Comparison of ENCODE assay signal across 8 cellular contexts in genomic region chr3:52707585-52707984, GRCh38. TPM values are rescaled to one million over a fixed set of nuclear protein-coding genes. Genes with fewer than 3 reads are reported as not detected.
DNase-seq lines count a peak whose midpoint lies in the region; ATAC-seq, FAIRE-seq and TF ChIP-seq lines count a peak whose summit lies in the region.
"Had no signal": no experiment of that assay in that cellular context is flagged by ENCODE, and none has a peak within 500 bp of the region (broad histone marks: within the 10 kb centered on the region; RNA-seq: fewer than 3 reads in every experiment).

No MANE protein-coding gene starts in this region.

- peaks cover 20 to 22% of the 10 kb centered on the region in 2 donors for H3K4me1 Mint-ChIP-seq in effector memory CD8-positive, alpha-beta T cell (ENCODE audit: low read depth in 2 of 2)

- peaks cover 13% of the 10 kb centered on the region for H3K79me2 ChIP-seq in mesendoderm (ENCODE audit: control insufficient read depth, insufficient read depth, low read length)

- TF ChIP-seq POLR2A in GM15510 (IDR thresholded peaks at IDR 0.05; ENCODE audit: borderline replicate concordance, extremely low read depth, insufficient read length), result peak; percentile 8

- DNase-seq in NOMO-1 (lab: John Stamatoyannopoulos, UW; ENCODE audit: unreplicated experiment in 2 of 2) (peak; percentile 58 to 73), pancreas (no peak), sciatic nerve (ENCODE audit: low spot score) (no peak), mesendoderm (no peak), HK-2 (ENCODE audit: unreplicated experiment) (no peak)
- DNase-seq in effector memory CD8-positive, alpha-beta T cell, result no peak
- DNase-seq: activated CD4-positive, CD25-positive, alpha-beta regulatory T cell treated with anti-CD3 and anti-CD28 coated beads, Interleukin-2, amount 50 U/mL, for 72 hours had no signal

- H4K5ac ChIP-seq in mesendoderm (ENCODE audit: low read length), result no peak overlapping the region

- no peak for ATAC-seq in effector memory CD8-positive, alpha-beta T cell (replicated peaks)
- ATAC-seq in pancreas (no peak), sciatic nerve (no peak)

- peaks cover 53% of the 10 kb centered on the region for H3K36me3 Mint-ChIP-seq in effector memory CD8-positive, alpha-beta T cell (ENCODE audit: insufficient read depth)

- no peak overlapping the region for H3K4ac ChIP-seq in mesendoderm (ENCODE audit: low read depth, low read length)

- no peaks in the 10 kb centered on the region for H3K9me3 Mint-ChIP-seq in effector memory CD8-positive, alpha-beta T cell

- peak overlapping the region; percentile 96 to 97 for H3K27ac Mint-ChIP-seq in effector memory CD8-positive, alpha-beta T cell

- 79 to 88% methylated on average over 4 of the region's 4 CpGs for WGBS in pancreas, 2 donors
- no CpG with 5 or more reads among the region's 4 CpGs for WGBS in mesendoderm (ENCODE audit: extremely low coverage, insufficient coverage, low lambda C conversion rate)

- no peak for FAIRE-seq in pancreas (lab: Jason Lieb, UNC)

- H3K27ac ChIP-seq in pancreas (no peak overlapping the region), mesendoderm (ENCODE audit: low read depth, low read length) (no peak overlapping the region)

- H3K27me3 Mint-ChIP-seq in effector memory CD8-positive, alpha-beta T cell, result no peaks in the 10 kb centered on the region

- no peak overlapping the region for H4K8ac ChIP-seq in mesendoderm (ENCODE audit: low read depth, low read length)

- no peak overlapping the region for H3K56ac ChIP-seq in mesendoderm (ENCODE audit: low read length)

- TF ChIP-seq CTCF in pancreas (IDR thresholded peaks at IDR 0.05), result no peak

- peak overlapping the region; percentile 62 to 93 for H3K4me3 Mint-ChIP-seq in effector memory CD8-positive, alpha-beta T cell

- peaks cover 11 to 23% (median 15%) of the 10 kb centered on the region in 3 donors for H3K4me1 ChIP-seq in pancreas
- H3K4me1 ChIP-seq in mesendoderm (ENCODE audit: control insufficient read depth, low read depth, low read length), result peaks cover 2% of the 10 kb centered on the region

- H3K23ac ChIP-seq in mesendoderm (ENCODE audit: low read length), result no peak overlapping the region

- no peak overlapping the region for H3K18ac ChIP-seq in mesendoderm (ENCODE audit: low read length)

- H3K9ac ChIP-seq in mesendoderm (ENCODE audit: low read length), result no peak overlapping the region

- no peak overlapping the region for H2BK120ac ChIP-seq in mesendoderm (ENCODE audit: low read depth, low read length)

- intact Hi-C loops in pancreas (cut with DNase I) (no loop called here), sciatic nerve (cut with DNase I) (no loop called here)

- H3K27me3 ChIP-seq in pancreas, result no peaks in the 10 kb centered on the region
- no peaks in the 10 kb centered on the region for H3K27me3 ChIP-seq in mesendoderm (ENCODE audit: insufficient read depth, low read length, poor library complexity)

- peaks cover 16% of the 10 kb centered on the region for H3K79me1 ChIP-seq in mesendoderm (ENCODE audit: low read length)

- H3K4me3 ChIP-seq in pancreas (peak overlapping the region in 3 of 4 donors; percentile 67 to 98 (median 98)), mesendoderm (ENCODE audit: low read length) (no peak overlapping the region)

- H2AK5ac ChIP-seq in mesendoderm (ENCODE audit: low read length), result no peak overlapping the region

- H3K4me2 ChIP-seq in mesendoderm (ENCODE audit: low read length), result no peak overlapping the region

- H3K9me3 ChIP-seq in pancreas, result no peaks in the 10 kb centered on the region

- H2BK5ac ChIP-seq in mesendoderm (ENCODE audit: low read length), result no peak overlapping the region

- H2BK15ac ChIP-seq in mesendoderm (replicated peaks; ENCODE audit: low read depth), result no peak overlapping the region

- H3K36me3 ChIP-seq in pancreas (peaks cover 0 to 16% (median 0%) of the 10 kb centered on the region in 3 donors), mesendoderm (ENCODE audit: control insufficient read depth, insufficient read depth, low read length) (no peaks in the 10 kb centered on the region)

RNA-seq across cellular contexts. Expression of gene SPCS1, which starts 1.7 kb away (rescaled TPM):
- total RNA-seq in pancreas, result 10 to 100 TPM; 54.9 to 87.1 (median 58.7) TPM
- 100 to 1,000 TPM in 1 of 2 donors, 10 to 100 TPM in 1; 52.4 to 121 TPM for polyA plus RNA-seq in pancreas
- 60.0 TPM for total RNA-seq in sciatic nerve
- 117 TPM for polyA plus RNA-seq in mesendoderm (2013, experiment 1 of 2)
- 118 TPM for polyA plus RNA-seq in mesendoderm (2013, experiment 2 of 2)

RNA-seq across cellular contexts. Expression of gene GLT8D1, which starts 2.0 kb away (rescaled TPM):
- total RNA-seq in pancreas (10 to 100 TPM; 19.0 to 35.0 (median 21.0) TPM), sciatic nerve (55.8 TPM)
- polyA plus RNA-seq in pancreas, result 10 to 100 TPM; 24.3 to 40.7 TPM
- 18.9 TPM for polyA plus RNA-seq in mesendoderm (2013, experiment 1 of 2)
- polyA plus RNA-seq in mesendoderm (2013, experiment 2 of 2), result 18.7 TPM

RNA-seq across cellular contexts. Expression of gene GNL3, which starts 21.8 kb away (rescaled TPM):
- total RNA-seq in pancreas, result 10 to 100 TPM; 22.4 to 57.7 (median 45.5) TPM
- polyA plus RNA-seq in pancreas, result 10 to 100 TPM; 56.8 to 65.6 TPM
- 55.4 TPM for total RNA-seq in sciatic nerve
- polyA plus RNA-seq in mesendoderm (2013, experiment 1 of 2), result 356 TPM
- 367 TPM for polyA plus RNA-seq in mesendoderm (2013, experiment 2 of 2)

RNA-seq across cellular contexts. Expression of gene PBRM1, which starts 21.9 kb away (rescaled TPM):
- total RNA-seq in pancreas, result 10 to 100 TPM; 18.3 to 34.9 (median 27.1) TPM
- 1 to 10 TPM; 7.4 to 9.6 TPM for polyA plus RNA-seq in pancreas
- total RNA-seq in sciatic nerve, result 82.0 TPM
- polyA plus RNA-seq in mesendoderm (2013, experiment 1 of 2), result 56.0 TPM
- 55.8 TPM for polyA plus RNA-seq in mesendoderm (2013, experiment 2 of 2)

Comparison
In these comparisons a context has a peak if more than half of its experiments do, and no peak if none do; other contexts are left out.
1. DNase-seq: peak in NOMO-1 (2 of 2); none in effector memory CD8-positive, alpha-beta T cell (0 of 3), pancreas (0 of 6), sciatic nerve (single experiment), mesendoderm (single experiment) and HK-2 (single experiment).